Comparison of ENCODE assay signal across 26 cellular contexts in genomic region chr1:70961374-70961773, GRCh38.
"Had no signal": no experiment of that assay in that cellular context is flagged by ENCODE, and none has a peak within 500 bp of the region (broad histone marks: within the 10 kb centered on the region; RNA-seq: fewer than 3 reads in every experiment).

No MANE protein-coding gene starts in this region.

- H3K4me3 Mint-ChIP-seq: activated CD4-positive, alpha-beta memory T cell treated with anti-CD3 and anti-CD28 coated beads for 36 hours; activated CD4-positive, alpha-beta T cell treated with anti-CD3 and anti-CD28 coated beads, Interleukin-2, amount 10 ng/mL, durations not matched to agents 7 days and 5 days; activated naive CD8-positive, alpha-beta T cell treated with anti-CD3 and anti-CD28 coated beads, Interleukin-2, amount 50 U/mL, for 24 hours; activated T-cell treated with anti-CD3 and anti-CD28 coated beads, Interleukin-2, amount 50 U/mL, for 4 hours; T-helper 1 cell treated with Interleukin-12 subunit alpha and Interleukin-12 subunit beta and Interleukin-4 antibody, amounts not matched to agents 30 μg/mL and 1 μg/mL, for 36 hours had no signal

- FAIRE-seq: bronchial epithelial cell had no signal

- ATAC-seq: activated naive CD4-positive, alpha-beta T cell treated with anti-CD3 and anti-CD28 coated beads, Interleukin-2, amount 50 U/mL, for 72 hours; activated naive CD8-positive, alpha-beta T cell treated with anti-CD3 and anti-CD28 coated beads, Interleukin-2, amount 50 U/mL, for 24 hours; activated T-cell treated with anti-CD3 and anti-CD28 coated beads, Interleukin-2, amount 50 U/mL, for 4 hours; body of pancreas; Panc1; Right ventricle myocardium inferior had no signal

- H3K9me3 ChIP-seq: body of pancreas had no signal

- H3K36me3 Mint-ChIP-seq: activated CD4-positive, alpha-beta memory T cell treated with anti-CD3 and anti-CD28 coated beads for 36 hours; activated naive CD4-positive, alpha-beta T cell treated with anti-CD3 and anti-CD28 coated beads, Interleukin-2, amount 50 U/mL, for 72 hours had no signal

- H3K27me3 ChIP-seq: ascending aorta, body of pancreas had no signal

- H3K4me1 Mint-ChIP-seq: activated CD4-positive, alpha-beta T cell treated with anti-CD3 and anti-CD28 coated beads, Interleukin-2, amount 10 ng/mL, durations not matched to agents 7 days and 5 days; activated naive CD8-positive, alpha-beta T cell treated with anti-CD3 and anti-CD28 coated beads, Interleukin-2, amount 50 U/mL, for 24 hours had no signal

- H3K27ac Mint-ChIP-seq: activated CD4-positive, alpha-beta memory T cell treated with anti-CD3 and anti-CD28 coated beads for 36 hours; activated CD4-positive, alpha-beta T cell treated with anti-CD3 and anti-CD28 coated beads, Interleukin-2, amount 10 ng/mL, durations not matched to agents 7 days and 5 days; activated naive CD4-positive, alpha-beta T cell treated with anti-CD3 and anti-CD28 coated beads, Interleukin-2, amount 50 U/mL, for 72 hours; activated naive CD8-positive, alpha-beta T cell treated with anti-CD3 and anti-CD28 coated beads, Interleukin-2, amount 50 U/mL, for 24 hours; T-helper 1 cell treated with Interleukin-12 subunit alpha and Interleukin-12 subunit beta and Interleukin-4 antibody, amounts not matched to agents 30 μg/mL and 1 μg/mL, for 36 hours had no signal

- H3K27ac ChIP-seq: ascending aorta, body of pancreas, VCaP had no signal

- H3K4me3 ChIP-seq: ascending aorta, body of pancreas had no signal

- H3K4me1 ChIP-seq: body of pancreas had no signal

- H3K36me3 ChIP-seq: ascending aorta had no signal

- H3K9me3 Mint-ChIP-seq: activated CD4-positive, alpha-beta memory T cell treated with anti-CD3 and anti-CD28 coated beads for 36 hours; activated CD4-positive, alpha-beta T cell treated with anti-CD3 and anti-CD28 coated beads, Interleukin-2, amount 10 ng/mL, durations not matched to agents 7 days and 5 days had no signal

- DNase-seq: activated CD4-positive, alpha-beta memory T cell treated with anti-CD3 and anti-CD28 coated beads for 36 hours; activated CD4-positive, alpha-beta T cell treated with anti-CD3 and anti-CD28 coated beads, Interleukin-2, amount 10 ng/mL, durations not matched to agents 7 days and 5 days; activated CD4-positive, CD25-positive, alpha-beta regulatory T cell; activated CD8-positive, alpha-beta memory T cell treated with anti-CD3 and anti-CD28 coated beads for 24 hours; activated effector memory CD4-positive, alpha-beta T cell treated with anti-CD3 and anti-CD28 coated beads, Interleukin-2, amount 50 U/mL, for 16 hours; activated naive CD4-positive, alpha-beta T cell treated with Interleukin-2 at 50 U/mL for 16 hours; activated naive CD8-positive, alpha-beta T cell treated with anti-CD3 and anti-CD28 coated beads, Interleukin-2, amount 50 U/mL, for 24 hours; activated T-cell treated with anti-CD3 and anti-CD28 coated beads, Interleukin-2, amount 50 U/mL, for 4 hours; amniotic stem cell; body of pancreas; central memory CD4-positive, alpha-beta T cell; MM.1S; NCI-H1105 treated with DMSO at 0.1 percent for 48 hours; NCI-H1436 treated with DMSO at 0.1 percent for 48 hours; NCI-H187 treated with DMSO at 0.1 percent for 48 hours; NCI-H2081 treated with DMSO at 0.1 percent for 48 hours; NCI-H526 treated with DMSO at 0.1 percent for 48 hours; NCI-H82; RPMI8226 had no signal
